In genomic region chr7:28110427-28111012, GRCh38 we compare ENCODE assay signal across 27 cellular contexts.
"Had no signal": no experiment of that assay in that cellular context is flagged by ENCODE, and none has a peak within 500 bp of the region (broad histone marks: within the 10 kb centered on the region; RNA-seq: fewer than 3 reads in every experiment).

No MANE protein-coding gene starts in this region.

- H3K9me3 ChIP-seq: heart right ventricle, left ventricle myocardium inferior, pancreas, prostate gland, tibial nerve, upper lobe of left lung had no signal

- H3K36me3 ChIP-seq: heart right ventricle, left ventricle myocardium inferior, pancreas, prostate gland, tibial nerve, upper lobe of left lung had no signal

- H3K27me3 Mint-ChIP-seq: naive B cell; stimulated activated naive CD8-positive, alpha-beta T cell treated with anti-CD3 and anti-CD28 coated beads, Interleukin-15, amount 100 ng/mL, for 72 hours had no signal

- DNase-seq: heart right ventricle; islet precursor cell; left ventricle myocardium inferior; mesendoderm; naive B cell; nucleus accumbens; pancreas; posterior cingulate gyrus; retina; stimulated activated CD4-positive, alpha-beta T cell treated with anti-CD3 and anti-CD28 coated beads, Interleukin-12 subunit alpha, Interleukin-12 subunit beta, amount 100 ng/mL, for 4 hours; stimulated activated CD4-positive, alpha-beta T cell treated with anti-CD3 and anti-CD28 coated beads, Interleukin-15, amount 100 ng/mL, for 24 hours; stimulated activated CD4-positive, alpha-beta T cell treated with anti-CD3 and anti-CD28 coated beads, Interleukin-2, amount 100 ng/mL, for 24 hours; stimulated activated CD4-positive, alpha-beta T cell treated with anti-CD3 and anti-CD28 coated beads, Interleukin-4, amount 100 ng/mL, for 1 hour; stimulated activated naive CD4-positive, alpha-beta T cell treated with Interleukin-2 at 50 U/mL for 16 hours; stimulated activated naive CD8-positive, alpha-beta T cell treated with anti-CD3 and anti-CD28 coated beads, Interleukin-15, amount 100 ng/mL, for 72 hours; substantia nigra; upper lobe of left lung had no signal

- H3K27ac Mint-ChIP-seq: mesothelial cell of epicardium; nephron; stimulated activated naive CD8-positive, alpha-beta T cell treated with anti-CD3 and anti-CD28 coated beads, Interleukin-15, amount 100 ng/mL, for 72 hours had no signal

- H3K4me3 Mint-ChIP-seq: mesothelial cell of epicardium; naive B cell; nephron; neural crest cell; stimulated activated naive CD8-positive, alpha-beta T cell treated with anti-CD3 and anti-CD28 coated beads, Interleukin-15, amount 100 ng/mL, for 72 hours had no signal

- H3K9me3 Mint-ChIP-seq: mesothelial cell of epicardium, naive B cell, nephron, neural crest cell had no signal

- H3K4me3 ChIP-seq: heart right ventricle, hepatocyte, left ventricle myocardium inferior, lung, pancreas, prostate gland, skin epidermis, tibial nerve, upper lobe of left lung had no signal

- H3K36me3 Mint-ChIP-seq: mesothelial cell of epicardium, naive B cell had no signal

- H3K4me1 Mint-ChIP-seq: neural crest cell had no signal

- ATAC-seq: heart right ventricle; pancreas; right cardiac atrium; sciatic nerve; stimulated activated naive CD8-positive, alpha-beta T cell treated with anti-CD3 and anti-CD28 coated beads, Interleukin-15, amount 100 ng/mL, for 72 hours had no signal

- H3K4me1 ChIP-seq: pancreas, prostate gland, upper lobe of left lung had no signal

- H3K27ac ChIP-seq: heart right ventricle, hepatocyte, left ventricle myocardium inferior, pancreas, prostate gland, skin epidermis, tibial nerve, upper lobe of left lung had no signal

- H3K27me3 ChIP-seq: heart right ventricle, hepatocyte, pancreas, tibial nerve, upper lobe of left lung had no signal
